In the genomic region with DNA sequence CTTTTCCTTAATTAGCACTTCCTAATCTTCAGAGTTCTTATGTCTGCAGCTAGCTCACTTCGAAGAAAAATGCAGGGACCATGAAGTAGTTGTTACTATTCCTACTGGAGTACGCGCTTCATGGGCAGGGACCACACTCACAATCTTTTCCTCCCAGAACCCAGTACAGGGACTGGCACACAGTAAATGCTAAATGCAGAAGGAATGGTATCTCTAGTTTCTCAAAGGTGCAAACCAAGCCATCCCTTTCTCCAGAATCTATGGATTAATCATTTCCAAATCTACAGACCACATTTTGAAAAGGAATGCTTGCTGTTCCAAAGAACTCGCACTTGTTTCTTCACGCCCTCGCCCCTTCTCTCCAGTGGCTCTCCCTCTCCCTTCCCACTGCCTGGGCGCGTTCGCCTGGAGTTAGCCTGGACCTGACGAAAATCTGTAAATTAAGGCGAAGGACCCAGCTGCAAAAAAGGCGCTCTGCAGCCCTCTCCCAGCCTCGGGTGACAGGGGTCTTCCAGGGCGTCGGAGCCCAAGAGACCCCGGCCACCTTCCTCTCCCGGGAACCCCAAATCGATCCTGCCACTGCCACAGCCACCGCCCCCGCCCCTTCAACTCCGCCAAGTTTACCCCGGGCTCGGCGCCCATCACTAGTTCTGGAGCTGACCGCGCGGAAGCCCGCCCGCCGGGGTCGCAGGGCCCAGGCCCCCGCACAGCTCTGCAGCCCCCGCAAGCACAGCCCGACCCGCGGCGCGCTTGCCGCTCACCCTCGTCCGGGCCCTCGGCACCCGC, we compare ENCODE assay signal across 1 cellular context.
TF ChIP-seq lines count a peak whose summit lies in the region.

No MANE protein-coding gene starts in this region.

TF ChIP-seq in IMR-90, 13 proteins besides CTCF, POLR2A, EP300 and RAD21 (continued from another document):
- TF ChIP-seq, protein P1, sequence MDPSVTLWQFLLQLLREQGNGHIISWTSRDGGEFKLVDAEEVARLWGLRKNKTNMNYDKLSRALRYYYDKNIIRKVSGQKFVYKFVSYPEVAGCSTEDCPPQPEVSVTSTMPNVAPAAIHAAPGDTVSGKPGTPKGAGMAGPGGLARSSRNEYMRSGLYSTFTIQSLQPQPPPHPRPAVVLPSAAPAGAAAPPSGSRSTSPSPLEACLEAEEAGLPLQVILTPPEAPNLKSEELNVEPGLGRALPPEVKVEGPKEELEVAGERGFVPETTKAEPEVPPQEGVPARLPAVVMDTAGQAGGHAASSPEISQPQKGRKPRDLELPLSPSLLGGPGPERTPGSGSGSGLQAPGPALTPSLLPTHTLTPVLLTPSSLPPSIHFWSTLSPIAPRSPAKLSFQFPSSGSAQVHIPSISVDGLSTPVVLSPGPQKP (IDR thresholded peaks at IDR 0.05; ENCODE audit: borderline replicate concordance, low read depth, low read length), result no peak
